ENCODE assay signal across 8 cellular contexts in the genomic region with DNA sequence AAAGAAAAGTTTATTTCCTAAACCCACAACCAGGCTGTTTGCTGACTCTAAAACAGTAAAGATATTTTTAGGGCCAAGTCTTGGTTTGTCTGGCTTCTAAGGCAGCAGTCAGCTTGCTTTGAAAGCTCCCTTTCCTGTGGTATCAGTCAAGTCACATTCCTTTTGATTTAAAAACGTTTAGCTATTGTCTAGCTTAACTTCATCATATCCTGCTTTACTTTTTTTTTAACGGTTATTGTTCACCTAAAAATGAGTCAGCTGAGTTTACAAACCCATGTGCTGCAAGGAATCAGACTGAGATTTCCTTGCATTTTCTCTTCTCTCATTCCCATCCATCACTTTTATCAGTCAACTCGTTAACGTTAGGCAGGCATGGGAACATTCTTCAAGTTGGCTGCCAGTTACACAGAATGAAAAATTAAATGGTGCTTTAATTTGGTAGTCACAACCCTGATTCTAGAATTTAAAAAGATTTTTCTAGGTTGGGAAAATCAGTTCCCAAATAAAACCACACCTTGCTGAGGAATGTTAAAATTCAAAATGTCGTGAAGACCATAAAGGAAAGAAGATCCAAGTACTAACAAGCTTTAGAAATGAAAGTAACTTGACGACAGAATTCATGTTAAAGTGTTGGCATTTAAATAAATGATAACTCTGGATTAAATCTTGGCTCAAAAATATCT. TPM values are rescaled to one million over a fixed set of nuclear protein-coding genes. Genes with fewer than 3 reads are reported as not detected.
A peak's percentile ranks its signal among the peaks of the same experiment; 100 is the strongest.
DNase-seq lines count a peak whose midpoint lies in the region; ATAC-seq and TF ChIP-seq lines count a peak whose summit lies in the region.

No MANE protein-coding gene starts in this region.

- no peak for DNase-seq in CD14-positive monocyte (ENCODE audit: low spot score)
- DNase-seq in dermis microvascular lymphatic vessel endothelial cell (ENCODE audit: low read depth in 2 of 2): peak; percentile 93 to 95
- peak in 8 of 10 donors; percentile 31 to 82 (median 59) for DNase-seq in naive thymus-derived CD8-positive, alpha-beta T cell
- DNase-seq in T-helper 9 cell: no peak
- DNase-seq in nucleus accumbens (lab: John Stamatoyannopoulos, UW): no peak
- DNase-seq in islet precursor cell: no peak

- no peaks in the 10 kb centered on the region for H3K36me3 ChIP-seq in OCI-LY1 (ENCODE audit: insufficient read depth, low read length)

- peak; percentile 93 to 98 for ATAC-seq in naive thymus-derived CD8-positive, alpha-beta T cell
- ATAC-seq in GM21576 (IDR thresholded peaks at IDR 0.05; ENCODE audit: unreplicated experiment): no peak

- TF ChIP-seq CTCF in CD14-positive monocyte (IDR thresholded peaks at IDR 0.05) (no peak), OCI-LY1 (IDR thresholded peaks at IDR 0.05; ENCODE audit: low read length) (no peak)

- H3K9me2 ChIP-seq in OCI-LY1 (ENCODE audit: low read depth, low read length): no peaks in the 10 kb centered on the region

- no peaks in the 10 kb centered on the region for H3K27me3 Mint-ChIP-seq in CD14-positive monocyte (ENCODE audit: low read depth in 3 of 3)
- no peaks in the 10 kb centered on the region for H3K27me3 Mint-ChIP-seq in naive thymus-derived CD8-positive, alpha-beta T cell

- peaks cover 8% of the 10 kb centered on the region for H3K9me3 ChIP-seq in OCI-LY1 (ENCODE audit: low read length)

- POLR2A ChIA-PET in naive thymus-derived CD8-positive, alpha-beta T cell (lab: Charles Lee): interaction anchor here (0.9 to 3.5 kb wide), 10 partner anchors 13 to 128 kb away, joined by 3 to 33 read pairs (median 4); partner anchors contain the start of gene ELOVL5

- peaks cover 72% of the 10 kb centered on the region for H3K4me1 Mint-ChIP-seq in CD14-positive monocyte
- peaks cover 33 to 84% (median 69%) of the 10 kb centered on the region in 4 donors for H3K4me1 Mint-ChIP-seq in naive thymus-derived CD8-positive, alpha-beta T cell

- H3K27ac ChIP-seq in OCI-LY1 (ENCODE audit: low read depth, low read length, poor library complexity, severe bottlenecking): no peak overlapping the region

- peaks cover 2 to 16% of the 10 kb centered on the region in 2 donors for H3K36me3 Mint-ChIP-seq in CD14-positive monocyte
- no peaks in the 10 kb centered on the region for H3K36me3 Mint-ChIP-seq in naive thymus-derived CD8-positive, alpha-beta T cell

- H4K20me1 ChIP-seq in OCI-LY1 (ENCODE audit: insufficient read depth, low read length): no peaks in the 10 kb centered on the region

- H3K9ac ChIP-seq in OCI-LY1 (ENCODE audit: low read length): no peak overlapping the region

- peak overlapping the region in 1 of 7 donors; percentile 4 for H3K27ac Mint-ChIP-seq in CD14-positive monocyte
- H3K27ac Mint-ChIP-seq in naive thymus-derived CD8-positive, alpha-beta T cell: peak overlapping the region; percentile 64 to 94 (median 77)

- no peaks in the 10 kb centered on the region for H3F3A ChIP-seq in OCI-LY1 (ENCODE audit: insufficient read depth, low read length)

- no peaks in the 10 kb centered on the region for H3K27me3 ChIP-seq in OCI-LY1 (ENCODE audit: insufficient read depth, low read length)

- peak overlapping the region; percentile 9 to 39 for H3K4me3 Mint-ChIP-seq in CD14-positive monocyte
- H3K4me3 Mint-ChIP-seq in naive thymus-derived CD8-positive, alpha-beta T cell: peak overlapping the region; percentile 49 to 77 (median 60)

- peaks cover 56% of the 10 kb centered on the region for H3K4me1 ChIP-seq in OCI-LY1 (ENCODE audit: insufficient read depth, low read length, severe bottlenecking)

- H3K9me3 Mint-ChIP-seq in CD14-positive monocyte: peaks cover 0 to 3% (median 0%) of the 10 kb centered on the region in 7 donors
- H3K9me3 Mint-ChIP-seq in naive thymus-derived CD8-positive, alpha-beta T cell: no peaks in the 10 kb centered on the region

- H3K79me2 ChIP-seq in OCI-LY1 (ENCODE audit: insufficient read depth, low read length): peaks cover 78% of the 10 kb centered on the region

- peak overlapping the region; percentile 31; the same call in 1 of the 2 replicates for H3K4me2 ChIP-seq in OCI-LY1 (ENCODE audit: low read length)

- H3K4me3 ChIP-seq in OCI-LY1 (ENCODE audit: low read depth, low read length, poor library complexity, severe bottlenecking): no peak overlapping the region

- no peak overlapping the region for H2AFZ ChIP-seq in OCI-LY1 (ENCODE audit: low read length)

- intact Hi-C loops in CD14-positive monocyte (cut with micrococcal nuclease): no loop called here

RNA-seq across cellular contexts. Expression of gene ELOVL5, which starts 45.9 kb away (rescaled TPM):
- 10 to 100 TPM; 69.5 to 97.1 TPM for polyA plus RNA-seq in CD14-positive monocyte
- 76.3 and 83.2 TPM in 2 replicates for total RNA-seq in dermis microvascular lymphatic vessel endothelial cell
- total RNA-seq in naive thymus-derived CD8-positive, alpha-beta T cell: 10 to 100 TPM; 59.4 to 67.4 TPM
- polyA plus RNA-seq in naive thymus-derived CD8-positive, alpha-beta T cell: 10 to 100 TPM; 32.5 to 38.1 (median 33.0) TPM

Comparison
In these comparisons a context has a peak if more than half of its experiments do, and no peak if none do; other contexts are left out.
1. DNase-seq: peak in dermis microvascular lymphatic vessel endothelial cell (2 of 2) and naive thymus-derived CD8-positive, alpha-beta T cell (8 of 10); none in CD14-positive monocyte (single experiment), T-helper 9 cell (single experiment), nucleus accumbens (0 of 56) and islet precursor cell (single experiment).